ENCODE assay signal across 21 cellular contexts in genomic region chr3:123791073-123791370, GRCh38.
"Had no signal": no experiment of that assay in that cellular context is flagged by ENCODE, and none has a peak within 500 bp of the region (broad histone marks: within the 10 kb centered on the region; RNA-seq: fewer than 3 reads in every experiment).

No MANE protein-coding gene starts in this region.

- H3K27ac ChIP-seq: body of pancreas, epithelial cell of prostate, left ventricle myocardium inferior, upper lobe of right lung had no signal

- H3K4me3 Mint-ChIP-seq: activated CD4-positive, alpha-beta memory T cell treated with anti-CD3 and anti-CD28 coated beads, Interleukin-2, amount 10 ng/mL, durations not matched to agents 7 days and 5 days; activated CD4-positive, alpha-beta T cell treated with anti-CD3 and anti-CD28 coated beads, Interleukin-2, amount 10 ng/mL, durations not matched to agents 24 days and 14 days; activated naive CD8-positive, alpha-beta T cell treated with anti-CD3 and anti-CD28 coated beads, Interleukin-2, amount 50 U/mL, for 24 hours; nephron progenitor cell; T-helper 17 cell had no signal

- H3K27me3 ChIP-seq: body of pancreas, upper lobe of right lung had no signal

- H3K4me1 ChIP-seq: body of pancreas, left ventricle myocardium inferior, upper lobe of right lung had no signal

- H3K9me3 Mint-ChIP-seq: activated CD4-positive, alpha-beta memory T cell treated with anti-CD3 and anti-CD28 coated beads, Interleukin-2, amount 10 ng/mL, durations not matched to agents 7 days and 5 days; activated CD4-positive, alpha-beta T cell treated with anti-CD3 and anti-CD28 coated beads, Interleukin-2, amount 10 ng/mL, durations not matched to agents 24 days and 14 days; activated naive CD8-positive, alpha-beta T cell treated with anti-CD3 and anti-CD28 coated beads, Interleukin-2, amount 50 U/mL, for 24 hours; nephron progenitor cell had no signal

- H3K4me1 Mint-ChIP-seq: activated CD4-positive, alpha-beta memory T cell treated with anti-CD3 and anti-CD28 coated beads, Interleukin-2, amount 10 ng/mL, durations not matched to agents 7 days and 5 days; activated CD4-positive, alpha-beta T cell treated with anti-CD3 and anti-CD28 coated beads, Interleukin-2, amount 10 ng/mL, durations not matched to agents 24 days and 14 days; activated naive CD8-positive, alpha-beta T cell treated with anti-CD3 and anti-CD28 coated beads, Interleukin-2, amount 50 U/mL, for 24 hours; T-helper 17 cell had no signal

- H3K27ac Mint-ChIP-seq: activated CD4-positive, alpha-beta memory T cell treated with anti-CD3 and anti-CD28 coated beads, Interleukin-2, amount 10 ng/mL, durations not matched to agents 7 days and 5 days; activated CD4-positive, alpha-beta T cell treated with anti-CD3 and anti-CD28 coated beads, Interleukin-2, amount 10 ng/mL, durations not matched to agents 24 days and 14 days; activated naive CD8-positive, alpha-beta T cell treated with anti-CD3 and anti-CD28 coated beads, Interleukin-2, amount 50 U/mL, for 24 hours; nephron progenitor cell; progenitor cell of endocrine pancreas; T-helper 17 cell had no signal

- H3K9me3 ChIP-seq: body of pancreas, left ventricle myocardium inferior, upper lobe of right lung had no signal

- H3K4me3 ChIP-seq: body of pancreas, left ventricle myocardium inferior, upper lobe of right lung had no signal

- DNase-seq: activated CD4-positive, alpha-beta memory T cell treated with anti-CD3 and anti-CD28 coated beads, Interleukin-2, amount 10 ng/mL, durations not matched to agents 7 days and 5 days; activated CD4-positive, alpha-beta T cell treated with anti-CD3 and anti-CD28 coated beads, Interleukin-2, amount 10 ng/mL, durations not matched to agents 24 days and 14 days; activated CD4-positive, CD25-positive, alpha-beta regulatory T cell; activated effector memory CD4-positive, alpha-beta T cell treated with anti-CD3 and anti-CD28 coated beads, Interleukin-2, amount 50 U/mL, for 16 hours; activated naive CD4-positive, alpha-beta T cell treated with anti-CD3 and anti-CD28 coated beads, Interleukin-2, amount 50 U/mL, for 16 hours; activated naive CD8-positive, alpha-beta T cell treated with anti-CD3 and anti-CD28 coated beads, Interleukin-2, amount 50 U/mL, for 24 hours; activated T-cell treated with anti-CD3 and anti-CD28 coated beads for 4 hours; body of pancreas; kidney glomerular epithelial cell; left ventricle myocardium inferior; midbrain; nephron progenitor cell; nucleus accumbens; stimulated activated CD4-positive, alpha-beta T cell treated with anti-CD3 and anti-CD28 coated beads, Interleukin-12 subunit alpha, Interleukin-12 subunit beta, amount 100 ng/mL, for 4 hours; stimulated activated CD4-positive, alpha-beta T cell treated with anti-CD3 and anti-CD28 coated beads, Interleukin-4, amount 100 ng/mL, for 4 hours; stimulated activated naive CD8-positive, alpha-beta T cell treated with anti-CD3 and anti-CD28 coated beads, Interleukin-15, Interleukin-2, amounts not matched to agents 100 U/mL and 50 U/mL, for 24 hours; SW 1271; T-helper 17 cell; upper lobe of right lung had no signal

- H3K36me3 ChIP-seq: left ventricle myocardium inferior, upper lobe of right lung had no signal
